8 cellular contexts compared by ENCODE assay signal in genomic region chr16:3878610-3879009, GRCh38. TPM values are rescaled to one million over a fixed set of nuclear protein-coding genes. Genes with fewer than 3 reads are reported as not detected.
DNase-seq lines count a peak whose midpoint lies in the region; ATAC-seq and TF ChIP-seq lines count a peak whose summit lies in the region.

No MANE protein-coding gene starts in this region.

- TSS peak; percentile 45 for BruUV-seq in MCF 10A (replicated peaks; lab: Mats Ljungman, UMichigan)

- ATAC-seq in HG03565 (IDR thresholded peaks at IDR 0.05; ENCODE audit: unreplicated experiment) = no peak
- ATAC-seq in GM21360 (IDR thresholded peaks at IDR 0.05; ENCODE audit: unreplicated experiment) = no peak

- H3K4me3 Mint-ChIP-seq in MCF 10A (ENCODE audit: unreplicated experiment) = peak overlapping the region; percentile 91

- peak overlapping the region; percentile 90 for H3K4me3 ChIP-seq in BJ (ENCODE audit: low read depth, low read length)

- POLR2A ChIA-PET in BJ (lab: Charles Lee) = interaction anchor here (0.6 kb wide), 1 partner anchor 231 kb away, joined by 4 read pairs; no protein-coding TSS in a partner anchor
- POLR2A ChIA-PET in MCF 10A (lab: Yijun Ruan, JAX) = interaction anchor here (0.8 to 3.7 kb wide), 12 partner anchors 10 to 596 kb away, joined by 3 to 15 read pairs (median 6); partner anchors contain the start of genes TRAP1 and ZNF263

- no peaks in the 10 kb centered on the region for H3K36me3 Mint-ChIP-seq in MCF 10A (ENCODE audit: insufficient read depth, unreplicated experiment)

- peak overlapping the region; percentile 35 for H3K27ac Mint-ChIP-seq in MCF 10A (ENCODE audit: low read depth, unreplicated experiment)

- H3K27me3 Mint-ChIP-seq in MCF 10A (ENCODE audit: insufficient read depth, unreplicated experiment) = no peaks in the 10 kb centered on the region

- TF ChIP-seq CTCF in BJ (IDR thresholded peaks at IDR 0.05; ENCODE audit: insufficient read depth, low read depth, low read length) (no peak), MCF 10A (IDR thresholded peaks at IDR 0.05; ENCODE audit: unreplicated experiment) (no peak)

- DNase-seq in BJ (ENCODE audit: low read depth) (no peak), Kasumi-1 (lab: John Stamatoyannopoulos, UW) (peak; percentile 29 to 42), MCF 10A (ENCODE audit: unreplicated experiment) (no peak), myocyte (ENCODE audit: low read depth) (peak; percentile 42), cerebellum (ENCODE audit: low spot score) (no peak), HuH-7.5 (ENCODE audit: low spot score) (no peak)

- CTCF ChIA-PET in BJ (lab: Yijun Ruan, JAX) (interaction anchor here (0.6 to 5.2 kb wide), 9 partner anchors 16 to 375 kb away, joined by 3 to 20 read pairs (median 3); no protein-coding TSS in a partner anchor), MCF 10A (lab: Yijun Ruan, JAX) (interaction anchor here (0.5 to 1.7 kb wide), 6 partner anchors 11 to 195 kb away, joined by 3 to 14 read pairs (median 4); no protein-coding TSS in a partner anchor)

- no peaks in the 10 kb centered on the region for H3K27me3 ChIP-seq in BJ (ENCODE audit: control insufficient read depth, insufficient read depth, low read length)

- intact Hi-C loops in MCF 10A (cut with micrococcal nuclease) = loop anchor here (1.0 kb wide), 1 partner anchor 188 kb away; no protein-coding TSS in a partner anchor

- H3K36me3 ChIP-seq in BJ (ENCODE audit: control insufficient read depth, insufficient read depth, low read length) = no peaks in the 10 kb centered on the region

- no peaks in the 10 kb centered on the region for H3K9me3 Mint-ChIP-seq in MCF 10A (ENCODE audit: unreplicated experiment)

- peaks cover 35% of the 10 kb centered on the region for H3K4me1 Mint-ChIP-seq in MCF 10A (ENCODE audit: insufficient read depth, unreplicated experiment)

RNA-seq across cellular contexts. Expression of gene CREBBP, which starts 1.9 kb away (rescaled TPM):
- polyA plus RNA-seq in BJ (2011; rRNA removed) = 6.0 and 6.6 TPM in 2 replicates
- polyA minus RNA-seq in BJ (2011; rRNA and poly(A)+ RNA removed) = 31.4 and 41.9 TPM in 2 replicates
- total RNA-seq in MCF 10A (2022) (73.7 and 74.0 TPM in 2 replicates), myocyte (15.9 and 16.8 TPM in 2 replicates), cerebellum (58.8 TPM)
- 17.7 TPM for polyA plus RNA-seq in myocyte (2012)

Comparison
In these comparisons a context has a peak if more than half of its experiments do, and no peak if none do; other contexts are left out.
1. DNase-seq: peak in Kasumi-1 (2 of 2) and myocyte (single experiment); none in BJ (single experiment), MCF 10A (single experiment), cerebellum (single experiment) and HuH-7.5 (single experiment).